18 cellular contexts compared by ENCODE assay signal in the genomic region with DNA sequence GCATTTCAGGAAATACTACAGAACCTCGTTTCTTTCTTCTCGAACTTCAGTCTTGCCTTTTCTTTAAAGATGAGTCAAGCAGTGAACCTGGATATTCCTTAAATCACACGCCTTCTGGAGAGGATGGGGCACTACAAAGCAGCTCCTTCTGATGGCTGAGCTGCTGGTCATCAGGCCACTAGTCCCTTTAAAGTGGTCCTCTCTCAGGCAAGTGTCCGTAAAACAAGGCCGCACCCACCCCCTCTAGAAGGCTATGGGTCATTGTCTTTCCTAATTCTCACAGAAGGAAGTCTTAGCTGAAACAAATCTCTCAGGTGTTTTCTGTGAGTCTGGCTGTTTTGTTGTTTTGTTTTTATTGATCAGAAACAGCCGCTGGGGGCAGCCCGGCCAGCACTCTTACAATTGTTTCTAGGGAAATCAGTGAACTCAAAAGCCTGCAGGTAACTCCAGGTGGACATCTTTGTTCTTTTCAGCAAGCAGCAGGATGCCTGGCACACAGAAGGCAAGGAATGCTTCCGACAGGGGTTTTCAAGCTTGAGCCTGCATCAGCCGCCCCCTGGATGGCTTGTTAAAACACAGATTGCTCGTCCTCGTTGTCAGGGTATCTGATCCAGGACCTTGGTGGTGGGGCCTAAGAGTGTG. TPM values are rescaled to one million over a fixed set of nuclear protein-coding genes. Genes with fewer than 3 reads are reported as not detected.
DNase-seq lines count a peak whose midpoint lies in the region; FAIRE-seq and TF ChIP-seq lines count a peak whose summit lies in the region.
"Had no signal": no experiment of that assay in that cellular context is flagged by ENCODE, and none has a peak within 500 bp of the region (broad histone marks: within the 10 kb centered on the region; RNA-seq: fewer than 3 reads in every experiment).

No MANE protein-coding gene starts in this region.

- no peak overlapping the region for H2AFZ ChIP-seq in H9 (ENCODE audit: low read length)

- WGBS in H9 (ENCODE audit: extremely low coverage, insufficient read length, low lambda C conversion rate) = no CpG with 5 or more reads among the region's 11 CpGs

- H3K27ac ChIP-seq in H9 (ENCODE audit: insufficient read length, low read depth, low read length) (peak overlapping the region; percentile 86), brain microvascular endothelial cell (peak overlapping the region; percentile 52), iPS-18a (ENCODE audit: low read length) (peak overlapping the region; percentile 70), rectal smooth muscle tissue (ENCODE audit: low read depth, low read length) (peak overlapping the region; percentile 1)
- H3K27ac ChIP-seq: C4-2B had no signal

- H2BK12ac ChIP-seq in H9 (ENCODE audit: insufficient read length, low read depth, low read length) = no peak overlapping the region

- peaks cover 3% of the 10 kb centered on the region for H3K27me3 Mint-ChIP-seq in H9 (ENCODE audit: low read depth)
- H3K27me3 Mint-ChIP-seq: activated CD4-positive, alpha-beta T cell treated with anti-CD3 and anti-CD28 coated beads, Interleukin-2, amount 10 ng/mL, durations not matched to agents 7 days and 5 days; activated naive CD8-positive, alpha-beta T cell had no signal

- no peak overlapping the region for H3K4ac ChIP-seq in H9 (ENCODE audit: low read depth, low read length)

- TF ChIP-seq CTCF in H9 (conservative IDR thresholded peaks at IDR 0.05) (peak; percentile 50), brain microvascular endothelial cell (IDR thresholded peaks at IDR 0.05; ENCODE audit: low read depth, low read length, missing control alignments) (no peak), D721Med (IDR thresholded peaks at IDR 0.05; ENCODE audit: insufficient read depth, missing control alignments) (no peak)

- no peaks in the 10 kb centered on the region for H3K79me1 ChIP-seq in H9 (ENCODE audit: insufficient read depth, low read depth, low read length, poor library complexity, severe bottlenecking)

- H2BK20ac ChIP-seq in H9 (ENCODE audit: low read depth, low read length, poor library complexity, severe bottlenecking) = no peak overlapping the region

- H4K8ac ChIP-seq in H9 (replicated peaks; ENCODE audit: insufficient read length, low read depth, low read length) = no peak overlapping the region

- H3K4me3 ChIP-seq in brain microvascular endothelial cell (ENCODE audit: low read depth, low read length) (no peak overlapping the region), iPS-18a (ENCODE audit: low read length) (peak overlapping the region; percentile 14), rectal smooth muscle tissue (ENCODE audit: low read length) (no peak overlapping the region)

- H3K4me3 Mint-ChIP-seq in H9 = peak overlapping the region; percentile 33 to 72; a peak in 4 of 5 replicates
- H3K4me3 Mint-ChIP-seq: activated CD4-positive, alpha-beta T cell treated with anti-CD3 and anti-CD28 coated beads, Interleukin-2, amount 10 ng/mL, durations not matched to agents 7 days and 5 days; activated naive CD8-positive, alpha-beta T cell had no signal

- no peak overlapping the region for H3K23ac ChIP-seq in H9 (ENCODE audit: insufficient read length, low read depth, low read length)

- H3K36me3 ChIP-seq in brain microvascular endothelial cell (replicated peaks) (no peaks in the 10 kb centered on the region), iPS-18a (ENCODE audit: control insufficient read depth, low read depth, low read length) (no peaks in the 10 kb centered on the region), rectal smooth muscle tissue (ENCODE audit: control insufficient read depth, insufficient read depth, low read length) (no peaks in the 10 kb centered on the region)

- H3T11ph ChIP-seq in H9 (ENCODE audit: low read length) = no peak overlapping the region

- peaks cover 40 to 43% of the 10 kb centered on the region in 2 experiments for H3K4me1 Mint-ChIP-seq in H9

- H4K20me1 ChIP-seq in H9 (ENCODE audit: control insufficient read depth, insufficient read depth, insufficient read length) = no peaks in the 10 kb centered on the region

- no peaks in the 10 kb centered on the region for H3K27me3 ChIP-seq in H9 (ENCODE audit: insufficient read depth, low read length)
- H3K27me3 ChIP-seq in brain microvascular endothelial cell (replicated peaks) = no peaks in the 10 kb centered on the region
- no peaks in the 10 kb centered on the region for H3K27me3 ChIP-seq in iPS-18a (ENCODE audit: control insufficient read depth, insufficient read depth, low read length)
- no peaks in the 10 kb centered on the region for H3K27me3 ChIP-seq in rectal smooth muscle tissue (ENCODE audit: control insufficient read depth, insufficient read depth, low read length)

- H3K23me2 ChIP-seq in H9 (ENCODE audit: insufficient read length, low read depth, low read length, poor library complexity, severe bottlenecking) = no peaks in the 10 kb centered on the region

- no peaks in the 10 kb centered on the region for H3K9me3 Mint-ChIP-seq in H9
- H3K9me3 Mint-ChIP-seq: activated CD4-positive, alpha-beta T cell treated with anti-CD3 and anti-CD28 coated beads, Interleukin-2, amount 10 ng/mL, durations not matched to agents 7 days and 5 days had no signal

- no peak overlapping the region for H3K56ac ChIP-seq in H9 (ENCODE audit: insufficient read length, low read depth, low read length)

- no peak overlapping the region for H4K5ac ChIP-seq in H9 (ENCODE audit: insufficient read length, low read depth, low read length)

- no peak overlapping the region for H2BK120ac ChIP-seq in H9 (ENCODE audit: low read depth, low read length, poor library complexity, severe bottlenecking)

- H3K36me3 Mint-ChIP-seq in H9 (ENCODE audit: insufficient read depth in 1 of 3, low read depth in 3 of 3) = no peaks in the 10 kb centered on the region

- H3K9me3 ChIP-seq in H9 (ENCODE audit: control insufficient read depth, low read depth, low read length) = no peaks in the 10 kb centered on the region
- H3K9me3 ChIP-seq in iPS-18a (ENCODE audit: control insufficient read depth, low read depth, low read length) = no peaks in the 10 kb centered on the region

- peak; percentile 79 for DNase-seq in H9
- DNase-seq in brain microvascular endothelial cell = no peak
- no peak for DNase-seq in NCI-H2107 treated with DMSO at 0.1 percent for 48 hours (lab: John Stamatoyannopoulos, UW; ENCODE audit: unreplicated experiment)
- no peak for DNase-seq in Ammon's horn (ENCODE audit: low spot score)
- no peak for DNase-seq in SK-N-DZ (ENCODE audit: low spot score)
- DNase-seq in D721Med (ENCODE audit: insufficient read length, low spot score) = no peak
- DNase-seq: activated CD4-positive, alpha-beta T cell treated with anti-CD3 and anti-CD28 coated beads, Interleukin-2, amount 10 ng/mL, durations not matched to agents 7 days and 5 days; activated T-cell treated with anti-CD3 and anti-CD28 coated beads for 4 hours; DND-41; NCI-H146; NCI-H524 treated with DMSO at 0.1 percent for 48 hours; PC-3 had no signal

- H3K4me1 ChIP-seq in H9 (ENCODE audit: insufficient read depth, low read length) = peaks cover 9% of the 10 kb centered on the region; the same call in 1 of the 2 replicates
- peaks cover 28% of the 10 kb centered on the region for H3K4me1 ChIP-seq in iPS-18a (ENCODE audit: control insufficient read depth, low read depth, low read length)
- peaks cover 22% of the 10 kb centered on the region for H3K4me1 ChIP-seq in rectal smooth muscle tissue (ENCODE audit: control insufficient read depth, insufficient read depth, low read length)

- 0 out of 2 replicates have a peak overlapping the region, but pooled peaks have one; percentile 42 for H3K14ac ChIP-seq in H9 (ENCODE audit: insufficient read depth, low read length)

- no peak overlapping the region for H3K9ac ChIP-seq in H9 (ENCODE audit: extremely low read depth, insufficient read length, low read length)
- H3K9ac ChIP-seq in iPS-18a (ENCODE audit: low read length) = no peak overlapping the region
- no peak overlapping the region for H3K9ac ChIP-seq in rectal smooth muscle tissue (ENCODE audit: low read length)

- no peak overlapping the region for H2BK15ac ChIP-seq in H9 (ENCODE audit: low read depth, low read length)

- no peak for FAIRE-seq in D721Med (lab: Jason Lieb, UNC)
- FAIRE-seq: frontal cortex, H54 had no signal

- peak overlapping the region; percentile 94 to 100 (median 97) for H3K27ac Mint-ChIP-seq in H9
- H3K27ac Mint-ChIP-seq: activated CD4-positive, alpha-beta T cell treated with anti-CD3 and anti-CD28 coated beads, Interleukin-2, amount 10 ng/mL, durations not matched to agents 7 days and 5 days; activated naive CD8-positive, alpha-beta T cell had no signal

- H2BK5ac ChIP-seq in H9 (ENCODE audit: insufficient read length, low read length) = no peak overlapping the region

- in situ Hi-C loops in brain microvascular endothelial cell (cut with HindIII; ENCODE audit: low pct_ligation_motif_present, low sequenced_read_pairs) = no loop called here

- H4K91ac ChIP-seq in H9 (ENCODE audit: insufficient read length, low read depth, low read length) = no peak overlapping the region

- H3K18ac ChIP-seq in H9 (ENCODE audit: insufficient read length, low read depth, low read length) = peak overlapping the region; percentile 34

- H3K79me2 ChIP-seq in H9 (ENCODE audit: insufficient read depth, low read length) = no peaks in the 10 kb centered on the region

- no peak overlapping the region for H2AK5ac ChIP-seq in H9 (ENCODE audit: insufficient read length, low read length)

- H3K4me2 ChIP-seq in H9 (ENCODE audit: insufficient read depth, insufficient read length, low read length) = no peak overlapping the region

RNA-seq across cellular contexts. Expression of a gene that starts 45.4 kb away (rescaled TPM):
- 0.17 and 0.22 TPM in 2 replicates for total RNA-seq in H9 (2021)
- 18.6 and 21.7 TPM in 2 replicates for polyA plus RNA-seq in SK-N-DZ (2014; cell fraction: cytosol; rRNA removed)
- polyA plus RNA-seq in SK-N-DZ (2014; cell fraction: nucleus; rRNA removed) = 28.6 and 35.0 TPM in 2 replicates

Comparison
In these comparisons a context has a peak if more than half of its experiments do, and no peak if none do; other contexts are left out.
1. H3K27ac ChIP-seq: peak in every context shown above with its lines; median percentile 86 in H9; 70 in iPS-18a; 52 in brain microvascular endothelial cell; 1 in rectal smooth muscle tissue.